In the genomic region with DNA sequence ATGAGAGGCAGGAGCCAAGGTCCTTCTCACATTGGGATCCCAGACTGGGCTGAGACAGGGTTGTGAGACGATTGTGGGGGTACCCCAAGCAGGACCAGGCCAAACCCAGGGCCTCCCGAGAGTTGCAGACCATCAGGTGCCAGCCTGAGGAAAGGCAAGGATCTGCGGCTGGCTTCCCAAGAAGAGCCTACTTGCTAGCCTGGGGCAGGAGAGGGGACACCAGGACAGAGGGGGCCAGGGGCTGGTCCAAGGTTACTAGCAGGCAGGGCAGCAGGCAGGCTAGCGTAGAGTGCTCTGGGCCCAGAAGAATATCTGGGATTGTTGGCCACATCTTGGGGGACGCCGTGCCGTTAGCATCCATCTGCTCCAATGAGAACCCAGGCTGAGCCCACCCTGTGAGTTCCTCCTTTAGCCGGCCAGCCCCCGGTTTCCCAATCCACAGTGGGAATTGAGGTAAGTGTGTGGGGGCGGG, we compare ENCODE assay signal across 1 cellular context.
TF ChIP-seq lines count a peak whose summit lies in the region.

No MANE protein-coding gene starts in this region.

TF ChIP-seq in HCT116, 20 proteins besides CTCF, POLR2A, EP300 and RAD21:
- TF ChIP-seq TCF7L2 (IDR thresholded peaks at IDR 0.05; ENCODE audit: borderline replicate concordance, extremely low read depth, insufficient read depth, insufficient read length) = no peak
- TF ChIP-seq, protein P1, sequence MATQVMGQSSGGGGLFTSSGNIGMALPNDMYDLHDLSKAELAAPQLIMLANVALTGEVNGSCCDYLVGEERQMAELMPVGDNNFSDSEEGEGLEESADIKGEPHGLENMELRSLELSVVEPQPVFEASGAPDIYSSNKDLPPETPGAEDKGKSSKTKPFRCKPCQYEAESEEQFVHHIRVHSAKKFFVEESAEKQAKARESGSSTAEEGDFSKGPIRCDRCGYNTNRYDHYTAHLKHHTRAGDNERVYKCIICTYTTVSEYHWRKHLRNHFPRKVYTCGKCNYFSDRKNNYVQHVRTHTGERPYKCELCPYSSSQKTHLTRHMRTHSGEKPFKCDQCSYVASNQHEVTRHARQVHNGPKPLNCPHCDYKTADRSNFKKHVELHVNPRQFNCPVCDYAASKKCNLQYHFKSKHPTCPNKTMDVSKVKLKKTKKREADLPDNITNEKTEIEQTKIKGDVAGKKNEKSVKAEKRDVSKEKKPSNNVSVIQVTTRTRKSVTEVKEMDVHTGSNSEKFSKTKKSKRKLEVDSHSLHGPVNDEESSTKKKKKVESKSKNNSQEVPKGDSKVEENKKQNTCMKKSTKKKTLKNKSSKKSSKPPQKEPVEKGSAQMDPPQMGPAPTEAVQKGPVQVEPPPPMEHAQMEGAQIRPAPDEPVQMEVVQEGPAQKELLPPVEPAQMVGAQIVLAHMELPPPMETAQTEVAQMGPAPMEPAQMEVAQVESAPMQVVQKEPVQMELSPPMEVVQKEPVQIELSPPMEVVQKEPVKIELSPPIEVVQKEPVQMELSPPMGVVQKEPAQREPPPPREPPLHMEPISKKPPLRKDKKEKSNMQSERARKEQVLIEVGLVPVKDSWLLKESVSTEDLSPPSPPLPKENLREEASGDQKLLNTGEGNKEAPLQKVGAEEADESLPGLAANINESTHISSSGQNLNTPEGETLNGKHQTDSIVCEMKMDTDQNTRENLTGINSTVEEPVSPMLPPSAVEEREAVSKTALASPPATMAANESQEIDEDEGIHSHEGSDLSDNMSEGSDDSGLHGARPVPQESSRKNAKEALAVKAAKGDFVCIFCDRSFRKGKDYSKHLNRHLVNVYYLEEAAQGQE (IDR thresholded peaks at IDR 0.05; ENCODE audit: low read depth) = no peak
- TF ChIP-seq CEBPB (IDR thresholded peaks at IDR 0.05; ENCODE audit: low read depth) = no peak
- TF ChIP-seq SIN3A (IDR thresholded peaks at IDR 0.05; ENCODE audit: low read depth) = no peak
- TF ChIP-seq YY1 (IDR thresholded peaks at IDR 0.05; ENCODE audit: extremely low read depth, insufficient replicate concordance, low read depth, low read length) = no peak
- no peak for TF ChIP-seq SRF (IDR thresholded peaks at IDR 0.05; ENCODE audit: low read depth)
- TF ChIP-seq, protein P2, sequence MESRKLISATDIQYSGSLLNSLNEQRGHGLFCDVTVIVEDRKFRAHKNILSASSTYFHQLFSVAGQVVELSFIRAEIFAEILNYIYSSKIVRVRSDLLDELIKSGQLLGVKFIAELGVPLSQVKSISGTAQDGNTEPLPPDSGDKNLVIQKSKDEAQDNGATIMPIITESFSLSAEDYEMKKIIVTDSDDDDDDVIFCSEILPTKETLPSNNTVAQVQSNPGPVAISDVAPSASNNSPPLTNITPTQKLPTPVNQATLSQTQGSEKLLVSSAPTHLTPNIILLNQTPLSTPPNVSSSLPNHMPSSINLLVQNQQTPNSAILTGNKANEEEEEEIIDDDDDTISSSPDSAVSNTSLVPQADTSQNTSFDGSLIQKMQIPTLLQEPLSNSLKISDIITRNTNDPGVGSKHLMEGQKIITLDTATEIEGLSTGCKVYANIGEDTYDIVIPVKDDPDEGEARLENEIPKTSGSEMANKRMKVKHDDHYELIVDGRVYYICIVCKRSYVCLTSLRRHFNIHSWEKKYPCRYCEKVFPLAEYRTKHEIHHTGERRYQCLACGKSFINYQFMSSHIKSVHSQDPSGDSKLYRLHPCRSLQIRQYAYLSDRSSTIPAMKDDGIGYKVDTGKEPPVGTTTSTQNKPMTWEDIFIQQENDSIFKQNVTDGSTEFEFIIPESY (IDR thresholded peaks at IDR 0.05; ENCODE audit: extremely low read depth, insufficient replicate concordance, low read length) = no peak
- TF ChIP-seq, protein P3, sequence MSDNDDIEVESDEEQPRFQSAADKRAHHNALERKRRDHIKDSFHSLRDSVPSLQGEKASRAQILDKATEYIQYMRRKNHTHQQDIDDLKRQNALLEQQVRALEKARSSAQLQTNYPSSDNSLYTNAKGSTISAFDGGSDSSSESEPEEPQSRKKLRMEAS (IDR thresholded peaks at IDR 0.05) = no peak
- TF ChIP-seq ZNF274 (IDR thresholded peaks at IDR 0.05; ENCODE audit: low read depth, low read length) = no peak
- no peak for TF ChIP-seq FOSL1 (IDR thresholded peaks at IDR 0.05; ENCODE audit: low read depth)
